Comparison of ENCODE assay signal across 9 cellular contexts in genomic region chr19:35644206-35644986, GRCh38. TPM values are rescaled to one million over a fixed set of nuclear protein-coding genes. Genes with fewer than 3 reads are reported as not detected.
DNase-seq lines count a peak whose midpoint lies in the region; ATAC-seq and TF ChIP-seq lines count a peak whose summit lies in the region.
"Had no signal": no experiment of that assay in that cellular context is flagged by ENCODE, and none has a peak within 500 bp of the region (broad histone marks: within the 10 kb centered on the region; RNA-seq: fewer than 3 reads in every experiment).

No MANE protein-coding gene starts in this region.

- no peaks in the 10 kb centered on the region for H3K9me3 ChIP-seq in CD4-positive, alpha-beta T cell (ENCODE audit: control insufficient read depth, low read length)

- no peaks in the 10 kb centered on the region for H3K27me3 Mint-ChIP-seq in CD4-positive, alpha-beta T cell
- no peaks in the 10 kb centered on the region for H3K27me3 Mint-ChIP-seq in effector memory CD8-positive, alpha-beta T cell

- H3K56ac ChIP-seq in mesendoderm (ENCODE audit: low read length), result peak overlapping the region; percentile 94

- H3K79me2 ChIP-seq in mesendoderm (ENCODE audit: control insufficient read depth, insufficient read depth, low read length), result peaks cover 9% of the 10 kb centered on the region

- peaks cover 8% of the 10 kb centered on the region for H3K79me1 ChIP-seq in mesendoderm (ENCODE audit: low read length)

- no peak overlapping the region for H2AK5ac ChIP-seq in mesendoderm (ENCODE audit: low read length)

- no peak for TF ChIP-seq CTCF in CD4-positive, alpha-beta T cell (IDR thresholded peaks at IDR 0.05)

- no peak overlapping the region for H4K8ac ChIP-seq in mesendoderm (ENCODE audit: low read depth, low read length)

- H3K36me3 ChIP-seq in mesendoderm (ENCODE audit: control insufficient read depth, insufficient read depth, low read length), result no peaks in the 10 kb centered on the region

- H3K9ac ChIP-seq in mesendoderm (ENCODE audit: low read length), result peak overlapping the region; percentile 73

- H2BK120ac ChIP-seq in mesendoderm (ENCODE audit: low read depth, low read length), result no peak overlapping the region

- peak overlapping the region; percentile 43 for H3K4ac ChIP-seq in mesendoderm (ENCODE audit: low read depth, low read length)

- H2BK15ac ChIP-seq in mesendoderm (replicated peaks; ENCODE audit: low read depth), result no peak overlapping the region

- peaks cover 13% of the 10 kb centered on the region for H3K4me1 ChIP-seq in mesendoderm (ENCODE audit: control insufficient read depth, low read depth, low read length)

- H3K4me2 ChIP-seq in mesendoderm (ENCODE audit: low read length), result peak overlapping the region; percentile 91

- POLR2A ChIA-PET in CD4-positive, alpha-beta T cell (lab: Charles Lee), result interaction anchor here (0.7 to 2.6 kb wide), 13 partner anchors 12 to 104 kb away, joined by 3 to 15 read pairs (median 5); partner anchors contain the start of genes HAUS5, IGFLR1, LIN37 and PSENEN

- peaks cover 13% of the 10 kb centered on the region for H3K36me3 Mint-ChIP-seq in CD4-positive, alpha-beta T cell (ENCODE audit: low read depth)
- peaks cover 23% of the 10 kb centered on the region for H3K36me3 Mint-ChIP-seq in effector memory CD8-positive, alpha-beta T cell (ENCODE audit: insufficient read depth)

- peak overlapping the region; percentile 42 for H3K18ac ChIP-seq in mesendoderm (ENCODE audit: low read length)

- peak overlapping the region; percentile 43 for H3K4me3 ChIP-seq in mesendoderm (ENCODE audit: low read length)

- CTCF ChIA-PET in CD4-positive, alpha-beta T cell (lab: Charles Lee), result interaction anchor here (0.6 to 1.0 kb wide), 2 partner anchors 9 to 34 kb away, joined by 3 read pairs; no protein-coding TSS in a partner anchor

- peak overlapping the region; percentile 11 for H2BK5ac ChIP-seq in mesendoderm (ENCODE audit: low read length)

- intact Hi-C loops in CD4-positive, alpha-beta T cell (cut with DNase I, micrococcal nuclease), result loop anchor here (2.0 to 5.0 kb wide), 2 partner anchors 16 to 113 kb away; partner anchors contain the start of genes HSPB6 (in 1 of the 2), PROSER3 (in 1 of the 2) and RBM42 (in 1 of the 2)

- peak; percentile 89 to 93 (median 93) for DNase-seq in CD4-positive, alpha-beta T cell
- DNase-seq in HPDE6-E6E7 (ENCODE audit: extremely low spot score), result peak; percentile 99
- DNase-seq in NK-92 treated with Interleukin-12 subunit alpha and Interleukin-12 subunit beta, amount 100 ng/mL, for 24 hours (lab: John Stamatoyannopoulos, UW), result peak; percentile 87
- peak; percentile 85 to 91 for DNase-seq in activated CD8-positive, alpha-beta memory T cell treated with anti-CD3 and anti-CD28 coated beads for 4 hours (ENCODE audit: low read depth in 2 of 2)
- DNase-seq in effector memory CD8-positive, alpha-beta T cell, result peak; percentile 85 to 92 (median 91)
- DNase-seq in mesendoderm, result peak; percentile 98
- DNase-seq in stimulated activated CD8-positive, alpha-beta memory T cell treated with anti-CD3 and anti-CD28 coated beads, Interleukin-12 subunit alpha, Interleukin-12 subunit beta, amount 100 ng/mL, for 24 hours (ENCODE audit: extremely low read depth), result peak; percentile 90

- H3K27me3 ChIP-seq in CD4-positive, alpha-beta T cell (ENCODE audit: control insufficient read depth, insufficient read depth, low read length), result no peaks in the 10 kb centered on the region
- no peaks in the 10 kb centered on the region for H3K27me3 ChIP-seq in mesendoderm (ENCODE audit: insufficient read depth, low read length, poor library complexity)

- H3K4me3 Mint-ChIP-seq in CD4-positive, alpha-beta T cell, result peak overlapping the region; percentile 93
- peak overlapping the region; percentile 86 to 89 for H3K4me3 Mint-ChIP-seq in effector memory CD8-positive, alpha-beta T cell

- peak overlapping the region; percentile 65 for H3K27ac Mint-ChIP-seq in CD4-positive, alpha-beta T cell
- peak overlapping the region; percentile 8 to 81 for H3K27ac Mint-ChIP-seq in effector memory CD8-positive, alpha-beta T cell

- peak overlapping the region; percentile 66 for H3K23ac ChIP-seq in mesendoderm (ENCODE audit: low read length)

- H3K27ac ChIP-seq in CD4-positive, alpha-beta T cell (ENCODE audit: low read depth, low read length), result peak overlapping the region; percentile 55
- H3K27ac ChIP-seq in mesendoderm (ENCODE audit: low read depth, low read length), result peak overlapping the region; percentile 78

- no peak overlapping the region for H4K5ac ChIP-seq in mesendoderm (ENCODE audit: low read length)

- ATAC-seq in CD4-positive, alpha-beta T cell (ENCODE audit: poor library complexity), result peak; percentile 75
- ATAC-seq in GM19463 (IDR thresholded peaks at IDR 0.05; ENCODE audit: unreplicated experiment), result peak; percentile 63
- ATAC-seq in effector memory CD8-positive, alpha-beta T cell (replicated peaks), result peak; percentile 79

- WGBS in mesendoderm (ENCODE audit: extremely low coverage, insufficient coverage, low lambda C conversion rate), result no CpG with 5 or more reads among the region's 60 CpGs

- H3K9me3 Mint-ChIP-seq in CD4-positive, alpha-beta T cell, result no peaks in the 10 kb centered on the region
- no peaks in the 10 kb centered on the region for H3K9me3 Mint-ChIP-seq in effector memory CD8-positive, alpha-beta T cell

- H3K4me1 Mint-ChIP-seq in CD4-positive, alpha-beta T cell (ENCODE audit: low read depth), result peaks cover 48% of the 10 kb centered on the region
- peaks cover 24 to 26% of the 10 kb centered on the region in 2 donors for H3K4me1 Mint-ChIP-seq in effector memory CD8-positive, alpha-beta T cell (ENCODE audit: low read depth in 2 of 2)

RNA-seq across cellular contexts. Expression of gene ETV2, which starts 2.9 kb away (rescaled TPM):
- under 1 TPM; 0.58 to 0.59 TPM for total RNA-seq in CD4-positive, alpha-beta T cell
- 1.1 TPM for polyA plus RNA-seq in mesendoderm (2013, experiment 1 of 2)
- 1.4 TPM for polyA plus RNA-seq in mesendoderm (2013, experiment 2 of 2)

RNA-seq across cellular contexts. Expression of gene COX6B1, which starts 3.7 kb away (rescaled TPM):
- 100 to 1,000 TPM; 136 to 144 TPM for total RNA-seq in CD4-positive, alpha-beta T cell
- 609 TPM for polyA plus RNA-seq in mesendoderm (2013, experiment 1 of 2)
- 620 TPM for polyA plus RNA-seq in mesendoderm (2013, experiment 2 of 2)

RNA-seq across cellular contexts. Expression of gene RBM42, which starts 15.6 kb away (rescaled TPM):
- total RNA-seq in CD4-positive, alpha-beta T cell, result 10 to 100 TPM; 45.7 to 48.8 TPM
- polyA plus RNA-seq in mesendoderm (2013, experiment 1 of 2), result 42.3 TPM
- 42.8 TPM for polyA plus RNA-seq in mesendoderm (2013, experiment 2 of 2)

RNA-seq across cellular contexts. Expression of gene UPK1A, which starts 21.9 kb away (rescaled TPM):
- under 1 TPM; 0.36 to 0.47 TPM for total RNA-seq in CD4-positive, alpha-beta T cell
- polyA plus RNA-seq in mesendoderm (2013, experiment 1 of 2), result 0.22 TPM
- polyA plus RNA-seq in mesendoderm (2013, experiment 2 of 2), result 0.31 TPM
- total RNA-seq: glomerular endothelial cell had no signal

RNA-seq across cellular contexts. Expression of gene HAUS5, which starts 31.9 kb away (rescaled TPM):
- total RNA-seq in CD4-positive, alpha-beta T cell, result 10 to 100 TPM; 28.4 to 29.9 TPM
- polyA plus RNA-seq in mesendoderm (2013, experiment 1 of 2), result 12.4 TPM
- 11.9 TPM for polyA plus RNA-seq in mesendoderm (2013, experiment 2 of 2)

Comparison
In these comparisons a context has a peak if more than half of its experiments do, and no peak if none do; other contexts are left out.
1. Peak in every context shown above with its lines: DNase-seq, ATAC-seq, H3K4me3 ChIP-seq and H3K27ac ChIP-seq.